15 cellular contexts compared by ENCODE assay signal in the genomic region with DNA sequence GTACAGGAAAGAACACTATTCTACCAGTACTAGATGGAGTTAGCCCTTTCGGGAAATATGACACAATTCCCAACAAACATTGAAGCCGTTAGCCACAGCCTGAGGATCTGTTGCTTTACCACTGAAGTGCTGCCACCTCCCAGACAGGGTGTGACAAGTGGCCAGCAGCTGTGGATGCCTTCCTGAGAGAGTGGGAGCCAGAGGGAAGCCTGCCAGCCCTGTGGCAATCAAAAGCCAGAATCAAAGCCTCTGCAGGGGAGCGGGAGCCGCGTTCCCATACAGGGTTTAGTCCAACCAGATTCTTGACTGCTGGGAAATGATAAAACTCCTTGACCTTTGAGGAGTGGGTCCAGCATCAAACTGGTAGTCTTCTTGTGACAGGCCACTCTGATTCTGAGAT. TPM values are rescaled to one million over a fixed set of nuclear protein-coding genes. Genes with fewer than 3 reads are reported as not detected.
DNase-seq lines count a peak whose midpoint lies in the region; ATAC-seq, FAIRE-seq and TF ChIP-seq lines count a peak whose summit lies in the region.
"Had no signal": no experiment of that assay in that cellular context is flagged by ENCODE, and none has a peak within 500 bp of the region (broad histone marks: within the 10 kb centered on the region; RNA-seq: fewer than 3 reads in every experiment).

No MANE protein-coding gene starts in this region.

- no peak overlapping the region for H3K4me3 ChIP-seq in right lobe of liver
- H3K4me3 ChIP-seq: BLaER1 had no signal

- DNase-seq in AG08395 (ENCODE audit: low spot score): peak; percentile 44
- peak; percentile 55 for DNase-seq in Daoy (ENCODE audit: low read depth)
- peak; percentile 59 to 84 for DNase-seq in SHP77 (lab: John Stamatoyannopoulos, UW)
- peak; percentile 72 to 79 (median 75) for DNase-seq in right lobe of liver
- no peak for DNase-seq in activated naive CD4-positive, alpha-beta T cell treated with anti-CD3 and anti-CD28 coated beads, Interleukin-2, amount 50 U/mL, for 16 hours
- no peak for DNase-seq in GM19239 (ENCODE audit: insufficient read length, low spot score)
- no peak for DNase-seq in G401 (ENCODE audit: low spot score)
- DNase-seq in stimulated activated CD4-positive, alpha-beta T cell treated with anti-CD3 and anti-CD28 coated beads, Interleukin-1b, Interleukin-23, amount 100 ng/mL, for 48 hours: no peak
- DNase-seq: aorta; NCI-H774; stimulated activated CD4-positive, alpha-beta T cell treated with anti-CD3 and anti-CD28 coated beads, Interleukin-2, amount 100 ng/mL, for 24 hours had no signal

- intact Hi-C loops in right lobe of liver (cut with DNase I): no loop called here

- peaks cover 0 to 4% (median 0%) of the 10 kb centered on the region in 4 donors for H3K4me1 ChIP-seq in right lobe of liver
- H3K4me1 ChIP-seq: parathyroid adenoma had no signal

- no peak overlapping the region for H3K27ac ChIP-seq in right lobe of liver
- H3K27ac ChIP-seq: BLaER1, parathyroid adenoma had no signal

- no peaks in the 10 kb centered on the region for H3K36me3 ChIP-seq in right lobe of liver

- H3K27me3 ChIP-seq in right lobe of liver: no peaks in the 10 kb centered on the region
- H3K27me3 ChIP-seq: BLaER1 had no signal

- WGBS in right lobe of liver (ENCODE audit: insufficient coverage, low coverage, low lambda C conversion rate, missing lambda C conversion rate): 25% methylated on average over 2 of the region's 5 CpGs

- no peak for TF ChIP-seq CTCF in right lobe of liver (IDR thresholded peaks at IDR 0.05)

- in situ Hi-C loops in G401 (cut with HindIII; ENCODE audit: low sequenced_read_pairs): no loop called here

- TF ChIP-seq POLR2A in right lobe of liver (IDR thresholded peaks at IDR 0.05): no peak

- peak; percentile 63 to 79 (median 68) for ATAC-seq in right lobe of liver

- no peak for FAIRE-seq in GM19239 (lab: Jason Lieb, UNC)
- FAIRE-seq: H1, urothelium cell line had no signal

- no peaks in the 10 kb centered on the region for H3K9me3 ChIP-seq in right lobe of liver
- H3K9me3 ChIP-seq: BLaER1 had no signal

RNA-seq across cellular contexts. Expression of a gene that starts 38.0 kb away (rescaled TPM):
- total RNA-seq in Daoy (2014; rRNA removed; shearing (Covaris generic)): 46.3 and 51.6 TPM in 2 replicates
- 10 to 100 TPM in 2 of 6 experiments, 1 to 10 TPM in 4; 6.5 to 12.7 (median 8.5) TPM for total RNA-seq in right lobe of liver
- total RNA-seq in G401 (2014; rRNA removed; shearing (Covaris generic)): 36.1 and 41.5 TPM in 2 replicates

RNA-seq across cellular contexts. Expression of a gene that starts 38.3 kb away (rescaled TPM):
- 19.3 and 21.6 TPM in 2 replicates for total RNA-seq in Daoy (2014; rRNA removed; shearing (Covaris generic))
- total RNA-seq in right lobe of liver: 10 to 100 TPM; 11.4 to 15.3 (median 13.9) TPM
- total RNA-seq in G401 (2014; rRNA removed; shearing (Covaris generic)): 19.0 and 29.8 TPM in 2 replicates

Comparison
In these comparisons a context has a peak if more than half of its experiments do, and no peak if none do; other contexts are left out.
1. DNase-seq: peak in AG08395 (single experiment), Daoy (single experiment), SHP77 (2 of 2) and right lobe of liver (3 of 3); none in activated naive CD4-positive, alpha-beta T cell treated with anti-CD3 and anti-CD28 coated beads, Interleukin-2, amount 50 U/mL, for 16 hours (single experiment), GM19239 (single experiment), G401 (single experiment) and stimulated activated CD4-positive, alpha-beta T cell treated with anti-CD3 and anti-CD28 coated beads, Interleukin-1b, Interleukin-23, amount 100 ng/mL, for 48 hours (single experiment).